Comparison of ENCODE assay signal across 9 cellular contexts in the genomic region with DNA sequence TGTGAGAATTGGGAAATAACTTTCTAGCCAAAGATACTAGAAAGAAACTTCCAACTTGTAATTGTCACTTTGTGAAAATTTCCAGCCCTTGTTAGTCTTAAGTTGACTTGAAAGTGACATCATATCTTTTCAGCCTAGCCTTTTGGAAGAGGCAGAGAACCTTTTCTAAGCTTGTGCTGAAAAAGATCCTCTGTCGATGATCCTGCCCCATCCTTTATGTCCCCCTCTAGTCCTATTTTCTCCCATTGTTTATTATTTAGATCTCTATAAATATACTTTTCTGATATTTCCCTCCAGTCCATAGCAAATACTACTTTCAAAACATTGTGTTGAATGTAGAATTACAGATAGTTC. TPM values are rescaled to one million over a fixed set of nuclear protein-coding genes. Genes with fewer than 3 reads are reported as not detected.
DNase-seq lines count a peak whose midpoint lies in the region; ATAC-seq and TF ChIP-seq lines count a peak whose summit lies in the region.
"Had no signal": no experiment of that assay in that cellular context is flagged by ENCODE, and none has a peak within 500 bp of the region (broad histone marks: within the 10 kb centered on the region; RNA-seq: fewer than 3 reads in every experiment).

No MANE protein-coding gene starts in this region.

- no peaks in the 10 kb centered on the region for H3K36me3 ChIP-seq in left ventricle myocardium inferior
- no peaks in the 10 kb centered on the region for H3K36me3 ChIP-seq in uterus

- H3K27ac Mint-ChIP-seq in brain = peak overlapping the region in 4 of 5 experiments; percentile 55 to 95 (median 86)

- H3K4me1 ChIP-seq in left ventricle myocardium inferior (peaks cover 81% of the 10 kb centered on the region), uterus (no peaks in the 10 kb centered on the region)

- no peak for TF ChIP-seq CTCF in left ventricle myocardium inferior (IDR thresholded peaks at IDR 0.05; ENCODE audit: borderline replicate concordance)
- TF ChIP-seq CTCF in brain (conservative IDR thresholded peaks at IDR 0.05) = no peak
- TF ChIP-seq CTCF in uterus (IDR thresholded peaks at IDR 0.05) = no peak

- no peaks in the 10 kb centered on the region for H3K27me3 ChIP-seq in left ventricle myocardium inferior (ENCODE audit: low read depth)
- no peaks in the 10 kb centered on the region for H3K27me3 ChIP-seq in uterus

- H3K4me3 ChIP-seq in left ventricle myocardium inferior (peak overlapping the region; percentile 99), uterus (no peak overlapping the region)

- ATAC-seq in left cardiac atrium (no peak), HG03457 (IDR thresholded peaks at IDR 0.05; ENCODE audit: unreplicated experiment) (no peak), GM19328 (IDR thresholded peaks at IDR 0.05; ENCODE audit: unreplicated experiment) (no peak)

- peak overlapping the region; percentile 86 for H3K27ac ChIP-seq in left ventricle myocardium inferior (replicated peaks)
- H3K27ac ChIP-seq in uterus = peak overlapping the region; percentile 84 to 92

- no peak for DNase-seq in left ventricle myocardium inferior
- no peak for DNase-seq in left cardiac atrium
- peak; percentile 13 for DNase-seq in midbrain (lab: John Stamatoyannopoulos, UW)
- no peak for DNase-seq in uterus
- no peak for DNase-seq in COR-L47 (lab: John Stamatoyannopoulos, UW)
- DNase-seq: NCI-H2029 treated with DMSO at 0.1 percent for 48 hours had no signal

- H3K36me3 Mint-ChIP-seq in brain = peaks cover 15% of the 10 kb centered on the region

- intact Hi-C loops in left ventricle myocardium inferior (cut with micrococcal nuclease) = no loop called here
- intact Hi-C loops in left cardiac atrium (cut with DNase I) = loop anchor here in 1 of 2 donors (5.0 to 10.0 kb wide), 2 partner anchors 208 to 415 kb away; no protein-coding TSS in a partner anchor
- intact Hi-C loops in uterus (cut with DNase I; ENCODE audit: low total_unique reads) = no loop called here

- no peak for TF ChIP-seq POLR2A in uterus (IDR thresholded peaks at IDR 0.05)

- peaks cover 55% of the 10 kb centered on the region for H3K4me1 Mint-ChIP-seq in brain

- H3K9me3 ChIP-seq in left ventricle myocardium inferior (replicated peaks) = no peaks in the 10 kb centered on the region
- no peaks in the 10 kb centered on the region for H3K9me3 ChIP-seq in uterus

- no peaks in the 10 kb centered on the region for H3K9me3 Mint-ChIP-seq in brain

- H3K4me3 Mint-ChIP-seq in brain = peak overlapping the region; percentile 96 to 99 (median 97)

- peaks cover 21% of the 10 kb centered on the region for H3K27me3 Mint-ChIP-seq in brain

RNA-seq across cellular contexts. Expression of a gene that starts 2.8 kb away (rescaled TPM):
- total RNA-seq in left ventricle myocardium inferior (6.0 TPM), left cardiac atrium (10 to 100 TPM; 12.9 to 17.7 TPM), uterus (10 to 100 TPM; 21.0 to 82.1 (median 58.7) TPM)
- 7.2 TPM for polyA plus RNA-seq in brain (ENCODE audit: insufficient read depth, low read depth, low replicate concordance)
